In genomic region chr7:142717453-142717852, GRCh38 we compare ENCODE assay signal across 23 cellular contexts. TPM values are rescaled to one million over a fixed set of nuclear protein-coding genes. Genes with fewer than 3 reads are reported as not detected.
DNase-seq lines count a peak whose midpoint lies in the region; ATAC-seq lines count a peak whose summit lies in the region.
"Had no signal": no experiment of that assay in that cellular context is flagged by ENCODE, and none has a peak within 500 bp of the region (broad histone marks: within the 10 kb centered on the region; RNA-seq: fewer than 3 reads in every experiment).

No MANE protein-coding gene starts in this region.

- no peaks in the 10 kb centered on the region for H3K27me3 Mint-ChIP-seq in natural killer cell treated with Interleukin-12 subunit alpha and Interleukin-12 subunit beta and Interleukin-15 and Interleukin-18, amount 100 ng/mL, for 72 hours

- H3K4me3 Mint-ChIP-seq in natural killer cell treated with Interleukin-12 subunit alpha and Interleukin-12 subunit beta and Interleukin-15 and Interleukin-18, amount 100 ng/mL, for 72 hours = peak overlapping the region; percentile 76
- H3K4me3 Mint-ChIP-seq: endodermal cell had no signal

- H3K4me3 ChIP-seq in Jurkat, Clone E6-1 (ENCODE audit: low read length) = peak overlapping the region; percentile 36
- H3K4me3 ChIP-seq: adrenal gland, thoracic aorta had no signal

- H3K9me3 Mint-ChIP-seq in natural killer cell treated with Interleukin-12 subunit alpha and Interleukin-12 subunit beta and Interleukin-15 and Interleukin-18, amount 100 ng/mL, for 72 hours = no peaks in the 10 kb centered on the region
- H3K9me3 Mint-ChIP-seq: endodermal cell had no signal

- DNase-seq in activated gamma-delta T cell treated with Interleukin-2 at 50 U/mL for 16 hours (peak; percentile 45), activated gamma-delta T cell (lab: John Stamatoyannopoulos, UW) (no peak), activated T-helper 1 cell treated with Interleukin-2 at 50 U/mL for 16 hours (ENCODE audit: low read depth) (peak; percentile 4), kidney tubule cell (ENCODE audit: low spot score) (no peak), posterior cingulate gyrus (no peak)
- peak; percentile 88 for DNase-seq in Jurkat, Clone E6-1 (ENCODE audit: low read depth, low spot score)
- DNase-seq in natural killer cell treated with Interleukin-12 subunit alpha and Interleukin-12 subunit beta and Interleukin-15 and Interleukin-18, amount 100 ng/mL, for 72 hours (ENCODE audit: low spot score) = no peak
- DNase-seq: adrenal gland; cerebellar nuclear complex; endodermal cell; HCEC 1CT; hippocampal formation; kidney glomerular epithelial cell; NCI-H1694 treated with DMSO at 0.1 percent for 48 hours; NCI-H446 treated with DMSO at 0.1 percent for 48 hours; occipital lobe; SHP77 treated with DMSO at 0.1 percent for 48 hours; stimulated activated CD4-positive, alpha-beta T cell treated with anti-CD3 and anti-CD28 coated beads, Interleukin-4, amount 100 ng/mL, for 24 hours; stimulated activated CD8-positive, alpha-beta memory T cell treated with anti-CD3 and anti-CD28 coated beads, Interleukin-4, amount 100 ng/mL, for 48 hours; T1000 had no signal

- intact Hi-C loops in posterior cingulate gyrus (cut with DNase I) = loop anchor here (5.0 kb wide), 1 partner anchor 65 kb away; no protein-coding TSS in a partner anchor

- H3K36me3 Mint-ChIP-seq in natural killer cell treated with Interleukin-12 subunit alpha and Interleukin-12 subunit beta and Interleukin-15 and Interleukin-18, amount 100 ng/mL, for 72 hours = no peaks in the 10 kb centered on the region

- peak; percentile 75 to 81 for ATAC-seq in natural killer cell treated with Interleukin-12 subunit alpha and Interleukin-12 subunit beta and Interleukin-15 and Interleukin-18, amount 100 ng/mL, for 72 hours
- no peak for ATAC-seq in GM21390 (IDR thresholded peaks at IDR 0.05; ENCODE audit: unreplicated experiment)

- H3K4me1 Mint-ChIP-seq in natural killer cell treated with Interleukin-12 subunit alpha and Interleukin-12 subunit beta and Interleukin-15 and Interleukin-18, amount 100 ng/mL, for 72 hours (ENCODE audit: low read depth in 2 of 2) = peaks cover 65 to 90% of the 10 kb centered on the region in 2 donors
- H3K4me1 Mint-ChIP-seq: endodermal cell had no signal

- peak overlapping the region; percentile 82 to 91 for H3K27ac Mint-ChIP-seq in natural killer cell treated with Interleukin-12 subunit alpha and Interleukin-12 subunit beta and Interleukin-15 and Interleukin-18, amount 100 ng/mL, for 72 hours
- H3K27ac Mint-ChIP-seq: endodermal cell had no signal

RNA-seq across cellular contexts. Expression of gene PRSS1, which starts 31.8 kb away (rescaled TPM):
- polyA plus RNA-seq in Jurkat, Clone E6-1 (2012; ENCODE audit: insufficient read depth, insufficient read length) = not detected
- not detected for total RNA-seq in natural killer cell treated with Interleukin-12 subunit alpha and Interleukin-12 subunit beta and Interleukin-15 and Interleukin-18, amount 100 ng/mL, for 72 hours
- total RNA-seq: occipital lobe had no signal

RNA-seq across cellular contexts. Expression of gene PRSS2, which starts 53.3 kb away (rescaled TPM):
- not detected for polyA plus RNA-seq in Jurkat, Clone E6-1 (2012; ENCODE audit: insufficient read depth, insufficient read length)
- total RNA-seq in natural killer cell treated with Interleukin-12 subunit alpha and Interleukin-12 subunit beta and Interleukin-15 and Interleukin-18, amount 100 ng/mL, for 72 hours = under 1 TPM in 1 of 2 donors, not detected in 1; 0.76 TPM
- total RNA-seq: mononuclear cell, occipital lobe had no signal

Comparison
In these comparisons a context has a peak if more than half of its experiments do, and no peak if none do; other contexts are left out.
1. DNase-seq: peak in activated gamma-delta T cell treated with Interleukin-2 at 50 U/mL for 16 hours (single experiment), Jurkat, Clone E6-1 (single experiment) and activated T-helper 1 cell treated with Interleukin-2 at 50 U/mL for 16 hours (single experiment); none in activated gamma-delta T cell (single experiment), natural killer cell treated with Interleukin-12 subunit alpha and Interleukin-12 subunit beta and Interleukin-15 and Interleukin-18, amount 100 ng/mL, for 72 hours (single experiment), kidney tubule cell (single experiment) and posterior cingulate gyrus (0 of 10).